ENCODE assay signal across 1 cellular context in the genomic region with DNA sequence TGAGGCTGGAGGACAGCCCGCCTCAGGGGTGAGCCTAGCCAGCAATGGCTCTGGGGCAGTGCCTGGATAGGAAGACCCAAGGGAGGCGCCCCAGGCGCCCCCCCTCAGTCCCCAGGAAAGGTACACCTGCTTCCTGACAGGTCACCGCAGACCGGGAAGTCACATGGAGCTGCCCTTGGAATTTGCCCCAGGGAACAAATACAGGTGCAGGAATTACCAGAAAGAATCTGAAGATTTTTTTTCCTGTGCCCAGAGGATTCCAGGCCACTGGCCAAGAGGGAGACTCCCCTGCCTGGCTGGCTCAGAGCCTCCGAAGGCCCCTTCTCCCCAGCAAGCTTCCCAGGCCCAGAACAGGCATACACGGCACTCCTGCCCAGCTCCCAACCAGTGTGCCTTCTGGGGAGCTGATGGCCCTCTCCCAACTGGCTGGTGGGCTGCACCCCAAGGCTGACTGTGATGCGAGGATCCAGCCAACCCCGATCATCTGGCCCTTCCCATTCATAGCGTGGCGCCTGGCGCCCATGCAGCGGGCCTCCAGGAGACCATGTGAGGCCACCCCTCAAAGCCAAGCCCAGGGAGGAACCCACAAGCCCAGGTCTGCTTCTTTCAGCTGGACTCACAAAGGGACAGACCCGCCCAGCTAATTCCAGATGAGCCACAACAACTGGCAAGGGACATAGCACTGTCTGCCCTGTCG.
TF ChIP-seq lines count a peak whose summit lies in the region.

No MANE protein-coding gene starts in this region.

TF ChIP-seq in IMR-90, 13 proteins besides CTCF, POLR2A, EP300 and RAD21:
- no peak for TF ChIP-seq MAFK (IDR thresholded peaks at IDR 0.05; ENCODE audit: low read depth, low read length)
- TF ChIP-seq RFX5 (IDR thresholded peaks at IDR 0.05; ENCODE audit: low read depth, low read length): no peak
- no peak for TF ChIP-seq MAZ (IDR thresholded peaks at IDR 0.05; ENCODE audit: borderline replicate concordance, low read depth, low read length)
- TF ChIP-seq BHLHE40 (IDR thresholded peaks at IDR 0.05; ENCODE audit: low read depth, low read length): no peak
- TF ChIP-seq CEBPB (IDR thresholded peaks at IDR 0.05; ENCODE audit: low read depth, low read length): no peak
- TF ChIP-seq SMC3 (IDR thresholded peaks at IDR 0.05; ENCODE audit: low read depth, low read length): no peak
- TF ChIP-seq NFE2L2 (IDR thresholded peaks at IDR 0.05; ENCODE audit: low read depth, low read length): no peak
- TF ChIP-seq FOS (IDR thresholded peaks at IDR 0.05; ENCODE audit: low read depth, low read length): no peak
- TF ChIP-seq CHD1 (IDR thresholded peaks at IDR 0.05; ENCODE audit: low read depth, low read length): no peak
- TF ChIP-seq, protein P1, sequence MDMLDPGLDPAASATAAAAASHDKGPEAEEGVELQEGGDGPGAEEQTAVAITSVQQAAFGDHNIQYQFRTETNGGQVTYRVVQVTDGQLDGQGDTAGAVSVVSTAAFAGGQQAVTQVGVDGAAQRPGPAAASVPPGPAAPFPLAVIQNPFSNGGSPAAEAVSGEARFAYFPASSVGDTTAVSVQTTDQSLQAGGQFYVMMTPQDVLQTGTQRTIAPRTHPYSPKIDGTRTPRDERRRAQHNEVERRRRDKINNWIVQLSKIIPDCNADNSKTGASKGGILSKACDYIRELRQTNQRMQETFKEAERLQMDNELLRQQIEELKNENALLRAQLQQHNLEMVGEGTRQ (IDR thresholded peaks at IDR 0.05; ENCODE audit: low read depth, low read length): no peak
- TF ChIP-seq, protein P2, sequence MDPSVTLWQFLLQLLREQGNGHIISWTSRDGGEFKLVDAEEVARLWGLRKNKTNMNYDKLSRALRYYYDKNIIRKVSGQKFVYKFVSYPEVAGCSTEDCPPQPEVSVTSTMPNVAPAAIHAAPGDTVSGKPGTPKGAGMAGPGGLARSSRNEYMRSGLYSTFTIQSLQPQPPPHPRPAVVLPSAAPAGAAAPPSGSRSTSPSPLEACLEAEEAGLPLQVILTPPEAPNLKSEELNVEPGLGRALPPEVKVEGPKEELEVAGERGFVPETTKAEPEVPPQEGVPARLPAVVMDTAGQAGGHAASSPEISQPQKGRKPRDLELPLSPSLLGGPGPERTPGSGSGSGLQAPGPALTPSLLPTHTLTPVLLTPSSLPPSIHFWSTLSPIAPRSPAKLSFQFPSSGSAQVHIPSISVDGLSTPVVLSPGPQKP (IDR thresholded peaks at IDR 0.05; ENCODE audit: borderline replicate concordance, low read depth, low read length): no peak
- TF ChIP-seq RCOR1 (IDR thresholded peaks at IDR 0.05; ENCODE audit: insufficient replicate concordance, low read length): no peak
- TF ChIP-seq MXI1 (IDR thresholded peaks at IDR 0.05; ENCODE audit: borderline replicate concordance, low read depth, low read length): no peak
TF ChIP-seq in IMR-90: peak in this region for 0.
